ENCODE assay signal across 13 cellular contexts in genomic region chr1:151144474-151145157, GRCh38. TPM values are rescaled to one million over a fixed set of nuclear protein-coding genes. Genes with fewer than 3 reads are reported as not detected.
A peak's percentile ranks its signal among the peaks of the same experiment; 100 is the strongest.
DNase-seq lines count a peak whose midpoint lies in the region; ATAC-seq, FAIRE-seq and TF ChIP-seq lines count a peak whose summit lies in the region.
"Had no signal": no experiment of that assay in that cellular context is flagged by ENCODE, and none has a peak within 500 bp of the region (broad histone marks: within the 10 kb centered on the region; RNA-seq: fewer than 3 reads in every experiment).

No MANE protein-coding gene starts in this region.

- TF ChIP-seq CTCF in fibroblast of the aortic adventitia (IDR thresholded peaks at IDR 0.05; ENCODE audit: insufficient read depth, low read length), result no peak

- no peak for FAIRE-seq in GM19239 (lab: Jason Lieb, UNC)

- H3K4me3 ChIP-seq in BLaER1, result peak overlapping the region; percentile 80
- no peak overlapping the region for H3K4me3 ChIP-seq in fibroblast of the aortic adventitia (ENCODE audit: low read depth, low read length)
- H3K4me3 ChIP-seq in neuron (ENCODE audit: low read length), result peak overlapping the region; percentile 77

- CTCF ChIA-PET in activated naive CD4-positive, alpha-beta T cell treated with anti-CD3 and anti-CD28 coated beads for 36 hours (lab: Charles Lee), result interaction anchor here (1.3 kb wide), 2 partner anchors 10 to 45 kb away, joined by 4 to 5 read pairs; no protein-coding TSS in a partner anchor

- no peak overlapping the region for H2AFZ ChIP-seq in neuron (ENCODE audit: low read depth, low read length)

- H3K9me3 Mint-ChIP-seq in activated naive CD4-positive, alpha-beta T cell treated with anti-CD3 and anti-CD28 coated beads for 36 hours, result no peaks in the 10 kb centered on the region

- no peaks in the 10 kb centered on the region for H3K9me3 ChIP-seq in BLaER1
- H3K9me3 ChIP-seq in neuron (ENCODE audit: low read length), result no peaks in the 10 kb centered on the region

- H3K4me1 ChIP-seq in BLaER1 (peaks cover 67% of the 10 kb centered on the region), neuron (ENCODE audit: insufficient read depth, low read length) (peaks cover 36% of the 10 kb centered on the region)

- H3K27ac ChIP-seq in BLaER1, result peak overlapping the region; percentile 94
- H3K27ac ChIP-seq: C4-2B had no signal

- DNase-seq in NCI-H526 treated with DMSO at 0.1 percent for 48 hours (lab: John Stamatoyannopoulos, UW), result peak; percentile 97
- DNase-seq in fibroblast of the aortic adventitia (ENCODE audit: low read depth), result peak; percentile 15
- DNase-seq in activated naive CD4-positive, alpha-beta T cell treated with anti-CD3 and anti-CD28 coated beads for 36 hours, result no peak
- DNase-seq in GM19239 (ENCODE audit: insufficient read length, low spot score), result no peak
- DNase-seq: activated effector memory CD4-positive, alpha-beta T cell treated with Interleukin-2 at 50 U/mL for 16 hours; HCEC 1CT; NCI-H1930 had no signal

- intact Hi-C loops in activated naive CD4-positive, alpha-beta T cell treated with anti-CD3 and anti-CD28 coated beads for 36 hours (cut with micrococcal nuclease), result no loop called here

- H3K36me3 Mint-ChIP-seq in activated naive CD4-positive, alpha-beta T cell treated with anti-CD3 and anti-CD28 coated beads for 36 hours (ENCODE audit: low read depth), result no peaks in the 10 kb centered on the region

- H3K36me3 ChIP-seq in BLaER1, result peaks cover 31% of the 10 kb centered on the region
- peaks cover 11% of the 10 kb centered on the region for H3K36me3 ChIP-seq in neuron (ENCODE audit: insufficient read depth, low read length)

- peak overlapping the region; percentile 100 for H3K4me2 ChIP-seq in BLaER1

- no peak overlapping the region for H3K4me3 Mint-ChIP-seq in activated naive CD4-positive, alpha-beta T cell treated with anti-CD3 and anti-CD28 coated beads for 36 hours

- H3K27me3 Mint-ChIP-seq in activated naive CD4-positive, alpha-beta T cell treated with anti-CD3 and anti-CD28 coated beads for 36 hours (ENCODE audit: low read depth), result no peaks in the 10 kb centered on the region

- ATAC-seq in HG03439 (IDR thresholded peaks at IDR 0.05; ENCODE audit: unreplicated experiment) (no peak), GM21576 (IDR thresholded peaks at IDR 0.05; ENCODE audit: unreplicated experiment) (no peak)

- peak overlapping the region; percentile 96 for H3K9ac ChIP-seq in BLaER1

- H3K27me3 ChIP-seq in BLaER1 (no peaks in the 10 kb centered on the region), neuron (ENCODE audit: insufficient read depth, low read length) (no peaks in the 10 kb centered on the region)

- no peak overlapping the region for H3K27ac Mint-ChIP-seq in activated naive CD4-positive, alpha-beta T cell treated with anti-CD3 and anti-CD28 coated beads for 36 hours

- peaks cover 6% of the 10 kb centered on the region for H3K4me1 Mint-ChIP-seq in activated naive CD4-positive, alpha-beta T cell treated with anti-CD3 and anti-CD28 coated beads for 36 hours (ENCODE audit: low read depth)

- peaks cover 50% of the 10 kb centered on the region for H4K20me1 ChIP-seq in BLaER1

RNA-seq across cellular contexts. Expression of gene SEMA6C, which starts 1.8 kb away (rescaled TPM):
- total RNA-seq in fibroblast of the aortic adventitia (ENCODE audit: low replicate concordance), result 1.6 and 2.9 TPM in 2 replicates
- 1 to 10 TPM; 1.5 to 1.6 TPM for total RNA-seq in activated naive CD4-positive, alpha-beta T cell treated with anti-CD3 and anti-CD28 coated beads for 36 hours

RNA-seq across cellular contexts. Expression of gene TNFAIP8L2, which starts 11.8 kb away (rescaled TPM):
- total RNA-seq in fibroblast of the aortic adventitia (ENCODE audit: low replicate concordance), result not detected in 2 replicates
- 10 to 100 TPM in 1 of 2 experiments, 1 to 10 TPM in 1; 9.6 to 10.5 TPM for total RNA-seq in activated naive CD4-positive, alpha-beta T cell treated with anti-CD3 and anti-CD28 coated beads for 36 hours

RNA-seq across cellular contexts. Expression of gene LYSMD1, which starts 21.1 kb away (rescaled TPM):
- total RNA-seq in fibroblast of the aortic adventitia (ENCODE audit: low replicate concordance), result 7.5 and 12.5 TPM in 2 replicates
- 1 to 10 TPM; 4.5 to 4.8 TPM for total RNA-seq in activated naive CD4-positive, alpha-beta T cell treated with anti-CD3 and anti-CD28 coated beads for 36 hours

RNA-seq across cellular contexts. Expression of gene SCNM1, which starts 21.3 kb away (rescaled TPM):
- 38.0 and 48.4 TPM in 2 replicates for total RNA-seq in fibroblast of the aortic adventitia (ENCODE audit: low replicate concordance)
- total RNA-seq in activated naive CD4-positive, alpha-beta T cell treated with anti-CD3 and anti-CD28 coated beads for 36 hours, result 10 to 100 TPM; 60.5 to 64.2 TPM

RNA-seq across cellular contexts. Expression of gene TMOD4, which starts 31.2 kb away (rescaled TPM):
- total RNA-seq in fibroblast of the aortic adventitia (ENCODE audit: low replicate concordance), result 0.54 TPM in 1 of 2 replicates, not detected in the other
- total RNA-seq in activated naive CD4-positive, alpha-beta T cell treated with anti-CD3 and anti-CD28 coated beads for 36 hours, result 1 to 10 TPM in 1 of 2 experiments, under 1 TPM in 1; 0.98 to 1.1 TPM
- total RNA-seq: pulmonary artery endothelial cell had no signal

Comparison
In these comparisons a context has a peak if more than half of its experiments do, and no peak if none do; other contexts are left out.
1. DNase-seq: peak in NCI-H526 treated with DMSO at 0.1 percent for 48 hours (single experiment) and fibroblast of the aortic adventitia (single experiment); none in activated naive CD4-positive, alpha-beta T cell treated with anti-CD3 and anti-CD28 coated beads for 36 hours (single experiment) and GM19239 (single experiment).
2. RNA of gene TNFAIP8L2, which starts 11.8 kb away (total RNA-seq): 9.6 to 10.5 TPM in activated naive CD4-positive, alpha-beta T cell treated with anti-CD3 and anti-CD28 coated beads for 36 hours; not detected in fibroblast of the aortic adventitia; every median in the first group is over 10 times any median in the second.